ENCODE assay signal across 9 cellular contexts in genomic region chr13:35475131-35475959, GRCh38. TPM values are rescaled to one million over a fixed set of nuclear protein-coding genes. Genes with fewer than 3 reads are reported as not detected.
DNase-seq lines count a peak whose midpoint lies in the region; ATAC-seq and TF ChIP-seq lines count a peak whose summit lies in the region.
"Had no signal": no experiment of that assay in that cellular context is flagged by ENCODE, and none has a peak within 500 bp of the region (broad histone marks: within the 10 kb centered on the region; RNA-seq: fewer than 3 reads in every experiment).

No MANE protein-coding gene starts in this region.

- no peak overlapping the region for H3K27ac ChIP-seq in left lung
- H3K27ac ChIP-seq in subcutaneous abdominal adipose tissue (ENCODE audit: low read depth, low read length), result peak overlapping the region; percentile 90
- H3K27ac ChIP-seq: epithelial cell of prostate had no signal

- H3K4me3 ChIP-seq in left lung (peak overlapping the region in 1 of 2 donors; percentile 14), subcutaneous abdominal adipose tissue (ENCODE audit: low read depth in 1 of 5, low read length in 5 of 5) (peak overlapping the region; percentile 92 to 99 (median 96))

- H3K36me3 Mint-ChIP-seq in CD14-positive monocyte, result peaks cover 4 to 15% of the 10 kb centered on the region in 2 donors
- H3K36me3 Mint-ChIP-seq in chondrocyte (ENCODE audit: low read depth), result peaks cover 5% of the 10 kb centered on the region

- H3K27ac Mint-ChIP-seq in CD14-positive monocyte, result no peak overlapping the region
- no peak overlapping the region for H3K27ac Mint-ChIP-seq in chondrocyte (ENCODE audit: unreplicated experiment)

- intact Hi-C loops in CD14-positive monocyte (cut with micrococcal nuclease) (no loop called here), left lung (cut with DNase I) (no loop called here)

- peak overlapping the region; percentile 68 to 93 (median 79) for H3K9ac ChIP-seq in subcutaneous abdominal adipose tissue (ENCODE audit: low read length in 5 of 5)

- H3K4me1 Mint-ChIP-seq in CD14-positive monocyte (peaks cover 40% of the 10 kb centered on the region), chondrocyte (ENCODE audit: low read depth) (peaks cover 39% of the 10 kb centered on the region)

- DNase-seq in CD14-positive monocyte (ENCODE audit: low spot score) (no peak), chondrocyte (ENCODE audit: low spot score) (peak; percentile 78), left lung (peak in 1 of 2 donors; percentile 75), NCI-H2171 treated with DMSO at 0.1 percent for 48 hours (lab: John Stamatoyannopoulos, UW) (no peak)

- H3K36me3 ChIP-seq in left lung (no peaks in the 10 kb centered on the region), subcutaneous abdominal adipose tissue (ENCODE audit: control insufficient read depth in 5 of 5, insufficient read depth in 5 of 5, low read length in 5 of 5) (no peaks in the 10 kb centered on the region)

- TF ChIP-seq CTCF in CD14-positive monocyte (IDR thresholded peaks at IDR 0.05) (no peak), chondrocyte (IDR thresholded peaks at IDR 0.05) (no peak), left lung (IDR thresholded peaks at IDR 0.05) (no peak)

- H3K27me3 Mint-ChIP-seq in CD14-positive monocyte (ENCODE audit: low read depth in 3 of 3) (peaks cover 89 to 95% (median 90%) of the 10 kb centered on the region in 3 donors), chondrocyte (ENCODE audit: low read depth) (peaks cover 79% of the 10 kb centered on the region)

- H3K4me3 Mint-ChIP-seq in CD14-positive monocyte (peak overlapping the region; percentile 82 to 96), chondrocyte (ENCODE audit: unreplicated experiment) (peak overlapping the region; percentile 74)

- H3K4me1 ChIP-seq in left lung (peaks cover 5 to 14% of the 10 kb centered on the region in 2 donors), subcutaneous abdominal adipose tissue (ENCODE audit: control insufficient read depth in 5 of 5, insufficient read depth in 5 of 5, low read length in 5 of 5) (peaks cover 0 to 43% (median 29%) of the 10 kb centered on the region in 5 donors)

- H3K9me3 ChIP-seq in left lung (no peaks in the 10 kb centered on the region), subcutaneous abdominal adipose tissue (ENCODE audit: control insufficient read depth in 5 of 5, low read length in 5 of 5) (no peaks in the 10 kb centered on the region)

- H3K27me3 ChIP-seq in left lung, result peaks cover 92 to 98% of the 10 kb centered on the region in 2 donors
- peaks cover 0 to 2% (median 0%) of the 10 kb centered on the region in 5 donors for H3K27me3 ChIP-seq in subcutaneous abdominal adipose tissue (ENCODE audit: control insufficient read depth in 5 of 5, insufficient read depth in 4 of 5, low read length in 5 of 5)

- H3K9me3 Mint-ChIP-seq in CD14-positive monocyte (peaks cover 0 to 34% (median 24%) of the 10 kb centered on the region in 7 donors), chondrocyte (ENCODE audit: low read depth) (no peaks in the 10 kb centered on the region)

- ATAC-seq in HG03442 (IDR thresholded peaks at IDR 0.05; ENCODE audit: unreplicated experiment) (peak; percentile 36), left lung (peak; percentile 19), GM21825 (IDR thresholded peaks at IDR 0.05; ENCODE audit: unreplicated experiment) (no peak), GM21526 (IDR thresholded peaks at IDR 0.05; ENCODE audit: low FRiP score, unreplicated experiment) (no peak)

RNA-seq across cellular contexts. Expression of gene MAB21L1, which starts 1.1 kb away (rescaled TPM):
- not detected for polyA plus RNA-seq in CD14-positive monocyte
- total RNA-seq in chondrocyte, result 0.07 to 7.9 TPM in 2 of 3 replicates, not detected in the other
- under 1 TPM; 0.10 to 0.12 TPM for total RNA-seq in left lung

Comparison
In these comparisons a context has a peak if more than half of its experiments do, and no peak if none do; other contexts are left out.
1. ATAC-seq: peak in HG03442 (single experiment) and left lung (single experiment); none in GM21825 (single experiment) and GM21526 (single experiment).